Comparison of ENCODE assay signal across 1 cellular context in genomic region chr7:65379318-65379717, GRCh38.
TF ChIP-seq lines count a peak whose summit lies in the region.

No MANE protein-coding gene starts in this region.

TF ChIP-seq in HepG2, 621 proteins besides CTCF, POLR2A, EP300 and RAD21 (continued from another document and continues in another):
- TF ChIP-seq PRDM15 (CRISPR knock-in tag; IDR thresholded peaks at IDR 0.05) (peak; percentile 82), RFXAP (CRISPR knock-in tag; IDR thresholded peaks at IDR 0.05; ENCODE audit: borderline replicate concordance) (no peak), FOXK2 (IDR thresholded peaks at IDR 0.05) (no peak), ZNF263 (CRISPR knock-in tag; IDR thresholded peaks at IDR 0.05) (no peak), TRIM24 (CRISPR knock-in tag; IDR thresholded peaks at IDR 0.05) (no peak), ZNF143 (CRISPR knock-in tag; IDR thresholded peaks at IDR 0.05) (no peak), CEBPG (CRISPR knock-in tag; IDR thresholded peaks at IDR 0.05) (no peak), LCORL (IDR thresholded peaks at IDR 0.05) (no peak), LCORL (CRISPR knock-in tag; IDR thresholded peaks at IDR 0.05) (0 out of 2 replicates have a peak, but pooled peaks have one; percentile 21), ZNF652 (CRISPR knock-in tag; IDR thresholded peaks at IDR 0.05; ENCODE audit: borderline replicate concordance, low read depth) (no peak), ZNF333 (CRISPR knock-in tag; IDR thresholded peaks at IDR 0.05; ENCODE audit: borderline replicate concordance) (no peak), ZNF605 (CRISPR knock-in tag; IDR thresholded peaks at IDR 0.05) (0 out of 2 replicates have a peak, but pooled peaks have one; percentile 31), SATB2 (CRISPR knock-in tag; IDR thresholded peaks at IDR 0.05) (no peak), ZNF407 (CRISPR knock-in tag; IDR thresholded peaks at IDR 0.05; ENCODE audit: not compliant biosample characterization) (no peak), JUND (CRISPR knock-in tag; IDR thresholded peaks at IDR 0.05) (no peak), ZNF292 (CRISPR knock-in tag; IDR thresholded peaks at IDR 0.05; ENCODE audit: borderline replicate concordance, low read depth) (peak; percentile 71; the same call in 1 of the 2 replicates), SIN3B (IDR thresholded peaks at IDR 0.05; ENCODE audit: low read length) (no peak), DBP (CRISPR knock-in tag; IDR thresholded peaks at IDR 0.05; ENCODE audit: not compliant biosample characterization) (no peak), TEAD3 (CRISPR knock-in tag; optimal IDR thresholded peaks at IDR 0.05; ENCODE audit: borderline replicate concordance) (peak; percentile 73), ZNF781 (CRISPR knock-in tag; IDR thresholded peaks at IDR 0.05; ENCODE audit: borderline replicate concordance, not compliant biosample characterization) (no peak), PAX8 (CRISPR knock-in tag; IDR thresholded peaks at IDR 0.05; ENCODE audit: borderline replicate concordance) (no peak), SOX13 (IDR thresholded peaks at IDR 0.05) (no peak), SOX13 (CRISPR knock-in tag; conservative IDR thresholded peaks at IDR 0.05 in 1 of 2, IDR thresholded peaks at IDR 0.05 in 1 of 2) (0 out of 4 replicates have a peak, but pooled peaks of 1 of the 2 experiments have one; percentile 8), GATAD2A (CRISPR knock-in tag; IDR thresholded peaks at IDR 0.05) (no peak), RFXANK (CRISPR knock-in tag; IDR thresholded peaks at IDR 0.05) (no peak), SIX1 (CRISPR knock-in tag; IDR thresholded peaks at IDR 0.05; ENCODE audit: borderline replicate concordance) (no peak), ZNF180 (CRISPR knock-in tag; IDR thresholded peaks at IDR 0.05; ENCODE audit: borderline replicate concordance, low read depth) (no peak), ZNF451 (CRISPR knock-in tag; IDR thresholded peaks at IDR 0.05) (no peak), ZNF543 (CRISPR knock-in tag; IDR thresholded peaks at IDR 0.05) (peak; percentile 99), REL (CRISPR knock-in tag; conservative IDR thresholded peaks at IDR 0.05) (no peak), SCMH1 (CRISPR knock-in tag; IDR thresholded peaks at IDR 0.05; ENCODE audit: borderline replicate concordance) (no peak), DDIT3 (CRISPR knock-in tag; IDR thresholded peaks at IDR 0.05) (no peak), ZNF850 (CRISPR knock-in tag; conservative IDR thresholded peaks at IDR 0.05) (no peak), JUNB (CRISPR knock-in tag; IDR thresholded peaks at IDR 0.05; ENCODE audit: borderline replicate concordance) (no peak)
- TF ChIP-seq, protein P1, sequence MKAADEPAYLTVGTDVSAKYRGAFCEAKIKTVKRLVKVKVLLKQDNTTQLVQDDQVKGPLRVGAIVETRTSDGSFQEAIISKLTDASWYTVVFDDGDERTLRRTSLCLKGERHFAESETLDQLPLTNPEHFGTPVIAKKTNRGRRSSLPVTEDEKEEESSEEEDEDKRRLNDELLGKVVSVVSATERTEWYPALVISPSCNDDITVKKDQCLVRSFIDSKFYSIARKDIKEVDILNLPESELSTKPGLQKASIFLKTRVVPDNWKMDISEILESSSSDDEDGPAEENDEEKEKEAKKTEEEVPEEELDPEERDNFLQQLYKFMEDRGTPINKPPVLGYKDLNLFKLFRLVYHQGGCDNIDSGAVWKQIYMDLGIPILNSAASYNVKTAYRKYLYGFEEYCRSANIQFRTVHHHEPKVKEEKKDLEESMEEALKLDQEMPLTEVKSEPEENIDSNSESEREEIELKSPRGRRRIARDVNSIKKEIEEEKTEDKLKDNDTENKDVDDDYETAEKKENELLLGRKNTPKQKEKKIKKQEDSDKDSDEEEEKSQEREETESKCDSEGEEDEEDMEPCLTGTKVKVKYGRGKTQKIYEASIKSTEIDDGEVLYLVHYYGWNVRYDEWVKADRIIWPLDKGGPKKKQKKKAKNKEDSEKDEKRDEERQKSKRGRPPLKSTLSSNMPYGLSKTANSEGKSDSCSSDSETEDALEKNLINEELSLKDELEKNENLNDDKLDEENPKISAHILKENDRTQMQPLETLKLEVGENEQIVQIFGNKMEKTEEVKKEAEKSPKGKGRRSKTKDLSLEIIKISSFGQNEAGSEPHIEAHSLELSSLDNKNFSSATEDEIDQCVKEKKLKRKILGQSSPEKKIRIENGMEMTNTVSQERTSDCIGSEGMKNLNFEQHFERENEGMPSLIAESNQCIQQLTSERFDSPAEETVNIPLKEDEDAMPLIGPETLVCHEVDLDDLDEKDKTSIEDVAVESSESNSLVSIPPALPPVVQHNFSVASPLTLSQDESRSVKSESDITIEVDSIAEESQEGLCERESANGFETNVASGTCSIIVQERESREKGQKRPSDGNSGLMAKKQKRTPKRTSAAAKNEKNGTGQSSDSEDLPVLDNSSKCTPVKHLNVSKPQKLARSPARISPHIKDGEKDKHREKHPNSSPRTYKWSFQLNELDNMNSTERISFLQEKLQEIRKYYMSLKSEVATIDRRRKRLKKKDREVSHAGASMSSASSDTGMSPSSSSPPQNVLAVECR (CRISPR knock-in tag; IDR thresholded peaks at IDR 0.05; ENCODE audit: borderline replicate concordance): no peak; the same call in 1 of the 2 replicates
- TF ChIP-seq, protein P2, sequence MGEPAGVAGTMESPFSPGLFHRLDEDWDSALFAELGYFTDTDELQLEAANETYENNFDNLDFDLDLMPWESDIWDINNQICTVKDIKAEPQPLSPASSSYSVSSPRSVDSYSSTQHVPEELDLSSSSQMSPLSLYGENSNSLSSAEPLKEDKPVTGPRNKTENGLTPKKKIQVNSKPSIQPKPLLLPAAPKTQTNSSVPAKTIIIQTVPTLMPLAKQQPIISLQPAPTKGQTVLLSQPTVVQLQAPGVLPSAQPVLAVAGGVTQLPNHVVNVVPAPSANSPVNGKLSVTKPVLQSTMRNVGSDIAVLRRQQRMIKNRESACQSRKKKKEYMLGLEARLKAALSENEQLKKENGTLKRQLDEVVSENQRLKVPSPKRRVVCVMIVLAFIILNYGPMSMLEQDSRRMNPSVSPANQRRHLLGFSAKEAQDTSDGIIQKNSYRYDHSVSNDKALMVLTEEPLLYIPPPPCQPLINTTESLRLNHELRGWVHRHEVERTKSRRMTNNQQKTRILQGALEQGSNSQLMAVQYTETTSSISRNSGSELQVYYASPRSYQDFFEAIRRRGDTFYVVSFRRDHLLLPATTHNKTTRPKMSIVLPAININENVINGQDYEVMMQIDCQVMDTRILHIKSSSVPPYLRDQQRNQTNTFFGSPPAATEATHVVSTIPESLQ (CRISPR knock-in tag; conservative IDR thresholded peaks at IDR 0.05): no peak
- TF ChIP-seq, protein P3, sequence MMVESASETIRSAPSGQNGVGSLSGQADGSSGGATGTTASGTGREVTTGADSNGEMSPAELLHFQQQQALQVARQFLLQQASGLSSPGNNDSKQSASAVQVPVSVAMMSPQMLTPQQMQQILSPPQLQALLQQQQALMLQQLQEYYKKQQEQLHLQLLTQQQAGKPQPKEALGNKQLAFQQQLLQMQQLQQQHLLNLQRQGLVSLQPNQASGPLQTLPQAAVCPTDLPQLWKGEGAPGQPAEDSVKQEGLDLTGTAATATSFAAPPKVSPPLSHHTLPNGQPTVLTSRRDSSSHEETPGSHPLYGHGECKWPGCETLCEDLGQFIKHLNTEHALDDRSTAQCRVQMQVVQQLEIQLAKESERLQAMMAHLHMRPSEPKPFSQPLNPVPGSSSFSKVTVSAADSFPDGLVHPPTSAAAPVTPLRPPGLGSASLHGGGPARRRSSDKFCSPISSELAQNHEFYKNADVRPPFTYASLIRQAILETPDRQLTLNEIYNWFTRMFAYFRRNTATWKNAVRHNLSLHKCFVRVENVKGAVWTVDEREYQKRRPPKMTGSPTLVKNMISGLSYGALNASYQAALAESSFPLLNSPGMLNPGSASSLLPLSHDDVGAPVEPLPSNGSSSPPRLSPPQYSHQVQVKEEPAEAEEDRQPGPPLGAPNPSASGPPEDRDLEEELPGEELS (CRISPR knock-in tag; IDR thresholded peaks at IDR 0.05): 0 out of 2 replicates have a peak, but pooled peaks have one; percentile 18
